14 cellular contexts compared by ENCODE assay signal in the genomic region with DNA sequence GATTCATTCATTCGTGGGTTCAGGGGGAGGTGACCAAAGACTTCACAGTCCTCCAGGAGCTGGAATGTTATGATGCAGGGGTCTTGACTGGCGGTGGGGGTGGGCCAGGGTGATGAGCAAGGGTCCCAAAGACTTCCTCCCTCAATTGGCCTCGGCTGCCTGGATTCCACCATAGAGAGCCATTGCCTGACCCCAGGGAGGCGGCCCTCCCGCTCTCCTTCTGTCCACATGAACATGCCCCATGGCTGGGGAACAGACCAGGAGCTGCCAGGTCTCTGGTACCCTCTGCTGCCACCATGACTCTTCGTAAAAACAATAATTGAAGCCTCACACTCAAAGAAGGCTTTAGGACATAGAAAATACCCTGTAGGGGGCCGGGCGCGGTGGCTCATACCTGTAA.
DNase-seq lines count a peak whose midpoint lies in the region; ATAC-seq, FAIRE-seq and TF ChIP-seq lines count a peak whose summit lies in the region.
"Had no signal": no experiment of that assay in that cellular context is flagged by ENCODE, and none has a peak within 500 bp of the region (broad histone marks: within the 10 kb centered on the region; RNA-seq: fewer than 3 reads in every experiment).

No MANE protein-coding gene starts in this region.

- no peak overlapping the region for H3K27ac Mint-ChIP-seq in WTC11
- H3K27ac Mint-ChIP-seq: B cell; CD8-positive, alpha-beta memory T cell had no signal

- CTCF ChIA-PET in H1 (lab: Charles Lee; ENCODE audit: partially characterized antibody) (interaction anchor here (0.9 to 8.0 kb wide), 7 partner anchors 10 to 371 kb away, joined by 3 to 59 read pairs (median 3); no protein-coding TSS in a partner anchor), WTC11 (lab: Charles Lee) (interaction anchor here (0.6 to 4.1 kb wide), 4 partner anchors 9 to 512 kb away, joined by 3 to 33 read pairs (median 5); no protein-coding TSS in a partner anchor)

- TF ChIP-seq RAD21 in H1 (IDR thresholded peaks at IDR 0.05 in 1 of 2, conservative IDR thresholded peaks at IDR 0.05 in 1 of 2; ENCODE audit: low read depth in 2 of 2, low read length in 2 of 2) = no peak

- H2BK5ac ChIP-seq in H1 (ENCODE audit: low read depth, low read length) (no peak overlapping the region), neuronal stem cell (ENCODE audit: low read length) (no peak overlapping the region)

- H4K8ac ChIP-seq in H1 (ENCODE audit: extremely low read depth, insufficient read depth, low read length) (peak overlapping the region; percentile 74), neuronal stem cell (ENCODE audit: low read depth, low read length) (no peak overlapping the region)

- H3K4ac ChIP-seq in H1 (replicated peaks; ENCODE audit: insufficient read length, low read depth, low read length) (no peak overlapping the region), neuronal stem cell (ENCODE audit: low read length) (no peak overlapping the region)

- ATAC-seq in WTC11 = no peak

- peaks cover 57 to 81% (median 79%) of the 10 kb centered on the region in 10 experiments for H3K4me1 ChIP-seq in BLaER1 treated with 17β-estradiol and CSF1 and Interleukin-3, amounts not matched to agents 10 nM and 100 nM
- peaks cover 37% of the 10 kb centered on the region for H3K4me1 ChIP-seq in Loucy (ENCODE audit: insufficient read depth, low read length, poor library complexity, severe bottlenecking)
- H3K4me1 ChIP-seq in H1 (replicated peaks in 1 of 4; ENCODE audit: control insufficient read depth in 3 of 4, insufficient read depth in 4 of 4, low read length in 3 of 4) = peaks cover 0 to 35% (median 22%) of the 10 kb centered on the region in 4 experiments; a peak in 6 of 7 replicates
- H3K4me1 ChIP-seq in neuronal stem cell (ENCODE audit: control insufficient read depth in 2 of 2, insufficient read depth in 1 of 2, low read depth in 1 of 2, low read length in 2 of 2) = peaks cover 19% of the 10 kb centered on the region in 2 donors

- H3K18ac ChIP-seq in H1 (ENCODE audit: extremely low read depth, low read length) = no peak overlapping the region
- peak overlapping the region; percentile 19 for H3K18ac ChIP-seq in neuronal stem cell (ENCODE audit: low read length)

- H4K5ac ChIP-seq in H1 (ENCODE audit: insufficient read length, low read depth, low read length) = no peak overlapping the region

- peaks cover 0 to 18% (median 0%) of the 10 kb centered on the region in 11 experiments; a peak in 4 of 22 replicates for H4K20me1 ChIP-seq in BLaER1 treated with 17β-estradiol and CSF1 and Interleukin-3, amounts not matched to agents 10 nM and 100 nM
- H4K20me1 ChIP-seq in Loucy (ENCODE audit: insufficient read depth, low read length, poor library complexity, severe bottlenecking) (no peaks in the 10 kb centered on the region), H1 (replicated peaks in 1 of 2; ENCODE audit: control insufficient read depth in 1 of 2, insufficient read depth in 2 of 2, low read length in 2 of 2) (no peaks in the 10 kb centered on the region)

- no peaks in the 10 kb centered on the region for H3K36me3 Mint-ChIP-seq in WTC11
- H3K36me3 Mint-ChIP-seq: CD8-positive, alpha-beta memory T cell had no signal

- no peak overlapping the region for H2BK15ac ChIP-seq in H1 (ENCODE audit: low read length)
- H2BK15ac ChIP-seq in neuronal stem cell (ENCODE audit: low read length) = no peak overlapping the region

- peaks cover 0 to 36% (median 19%) of the 10 kb centered on the region in 11 experiments; a peak in 16 of 22 replicates for H3K27me3 ChIP-seq in BLaER1 treated with 17β-estradiol and CSF1 and Interleukin-3, amounts not matched to agents 10 nM and 100 nM
- H3K27me3 ChIP-seq in Loucy (ENCODE audit: insufficient read depth, low read length, poor library complexity, severe bottlenecking) (no peaks in the 10 kb centered on the region), H1 (replicated peaks in 1 of 4; ENCODE audit: control insufficient read depth in 3 of 4, extremely low read depth in 1 of 4, insufficient read depth in 3 of 4, low read length in 3 of 4) (no peaks in the 10 kb centered on the region), neuronal stem cell (ENCODE audit: control insufficient read depth in 3 of 3, insufficient read depth in 3 of 3, low read depth in 1 of 3, low read length in 3 of 3) (peaks cover 0 to 56% (median 0%) of the 10 kb centered on the region in 3 experiments)

- H3K79me1 ChIP-seq in H1 (ENCODE audit: low read depth, low read length) (no peaks in the 10 kb centered on the region), neuronal stem cell (ENCODE audit: low read depth, low read length) (no peaks in the 10 kb centered on the region)

- no peaks in the 10 kb centered on the region for H3K36me3 ChIP-seq in BLaER1 treated with 17β-estradiol and CSF1 and Interleukin-3, amounts not matched to agents 10 nM and 100 nM
- H3K36me3 ChIP-seq in Loucy (ENCODE audit: insufficient read depth, low read length) (no peaks in the 10 kb centered on the region), H1 (ENCODE audit: control insufficient read depth in 2 of 4, insufficient read depth in 4 of 4, low read length in 3 of 4) (no peaks in the 10 kb centered on the region), neuronal stem cell (replicated peaks in 1 of 2; ENCODE audit: control insufficient read depth in 2 of 2, insufficient read depth in 2 of 2, low read length in 2 of 2) (no peaks in the 10 kb centered on the region)

- no peak overlapping the region for H2BK120ac ChIP-seq in H1 (replicated peaks; ENCODE audit: low read depth, low read length)
- no peak overlapping the region for H2BK120ac ChIP-seq in neuronal stem cell (ENCODE audit: low read depth, low read length)

- TF ChIP-seq POLR2A in H1 (IDR thresholded peaks at IDR 0.05; ENCODE audit: control extremely low read depth in 1 of 2, low read depth in 2 of 2, low read length in 2 of 2) = no peak

- no peaks in the 10 kb centered on the region for H3K9me3 Mint-ChIP-seq in WTC11
- H3K9me3 Mint-ChIP-seq: CD8-positive, alpha-beta memory T cell had no signal

- H3K23me2 ChIP-seq in H1 (ENCODE audit: low read depth, low read length) = no peaks in the 10 kb centered on the region

- no peaks in the 10 kb centered on the region for H3K9me3 ChIP-seq in BLaER1 treated with 17β-estradiol and CSF1 and Interleukin-3, amounts not matched to agents 10 nM and 100 nM (replicated peaks in 1 of 11)
- H3K9me3 ChIP-seq in Loucy (ENCODE audit: insufficient read depth, low read depth, low read length) = no peaks in the 10 kb centered on the region
- no peaks in the 10 kb centered on the region for H3K9me3 ChIP-seq in H1 (ENCODE audit: insufficient read depth in 2 of 2, low read depth in 1 of 2, low read length in 1 of 2)
- no peaks in the 10 kb centered on the region for H3K9me3 ChIP-seq in neuronal stem cell (replicated peaks in 1 of 2; ENCODE audit: control insufficient read depth in 2 of 2, insufficient read depth in 1 of 2, low read depth in 1 of 2, low read length in 2 of 2)

- H3K27ac ChIP-seq in BLaER1 treated with 17β-estradiol and CSF1 and Interleukin-3, amounts not matched to agents 10 nM and 100 nM = peak overlapping the region in 9 of 11 experiments; percentile 44 to 75 (median 68); a peak in 16 of 22 replicates
- no peak overlapping the region for H3K27ac ChIP-seq in H1 (ENCODE audit: low read depth, low read length)
- no peak overlapping the region for H3K27ac ChIP-seq in neuronal stem cell (replicated peaks; ENCODE audit: low read length)

- no peak for TF ChIP-seq EP300 in H1 (IDR thresholded peaks at IDR 0.05; ENCODE audit: borderline replicate concordance in 1 of 2, low read depth in 2 of 2, low read length in 2 of 2)

- H2AK5ac ChIP-seq in H1 (ENCODE audit: low read depth, low read length) (no peak overlapping the region), neuronal stem cell (ENCODE audit: low read depth, low read length) (peak overlapping the region; percentile 98)

- peaks cover 34% of the 10 kb centered on the region for H3K4me1 Mint-ChIP-seq in WTC11
- H3K4me1 Mint-ChIP-seq: B cell had no signal

- H4K91ac ChIP-seq in H1 (replicated peaks; ENCODE audit: insufficient read length, low read length) (no peak overlapping the region), neuronal stem cell (ENCODE audit: low read depth, low read length, poor library complexity) (no peak overlapping the region)

- no peak for DNase-seq in H1 (ENCODE audit: low read depth in 1 of 2, low spot score in 2 of 2)
- no peak for DNase-seq in neuronal stem cell (ENCODE audit: low spot score)
- DNase-seq in WTC11 (ENCODE audit: low spot score) = no peak
- DNase-seq in NCI-H146 (lab: John Stamatoyannopoulos, UW) = no peak
- DNase-seq in anterior cingulate cortex (lab: John Stamatoyannopoulos, UW) = no peak
- DNase-seq: CD8-positive, alpha-beta memory T cell; NCI-H1048; NCI-H345; NCI-H526 treated with DMSO at 0.1 percent for 48 hours; SHP77 treated with DMSO at 0.1 percent for 48 hours had no signal

- peak overlapping the region; percentile 65 to 97 (median 86) for H3K4me2 ChIP-seq in BLaER1 treated with 17β-estradiol and CSF1 and Interleukin-3, amounts not matched to agents 10 nM and 100 nM
- H3K4me2 ChIP-seq in Loucy (ENCODE audit: low read depth, low read length, poor library complexity, severe bottlenecking) = peak overlapping the region; percentile 10
- H3K4me2 ChIP-seq in H1 (ENCODE audit: insufficient read depth in 1 of 2, low read depth in 2 of 2, low read length in 2 of 2) = no peak overlapping the region
- no peak overlapping the region for H3K4me2 ChIP-seq in neuronal stem cell (ENCODE audit: insufficient read depth, low read length, poor library complexity, severe bottlenecking)

- H3K9ac ChIP-seq in BLaER1 treated with 17β-estradiol and CSF1 and Interleukin-3, amounts not matched to agents 10 nM and 100 nM = peak overlapping the region in 8 of 11 experiments; percentile 20 to 62 (median 57); a peak in 13 of 22 replicates
- H3K9ac ChIP-seq in Loucy (ENCODE audit: low read depth, low read length, poor library complexity, severe bottlenecking) (peak overlapping the region; percentile 25), H1 (replicated peaks in 1 of 4; ENCODE audit: extremely low read depth in 1 of 4, low read depth in 3 of 4, low read length in 3 of 4) (no peak overlapping the region), neuronal stem cell (ENCODE audit: low read depth, low read length, poor library complexity) (no peak overlapping the region)

- no peak overlapping the region for H3K56ac ChIP-seq in H1 (replicated peaks; ENCODE audit: insufficient read length, low read depth, low read length)

- H3K4me3 ChIP-seq in BLaER1 treated with 17β-estradiol and CSF1 and Interleukin-3, amounts not matched to agents 10 nM and 100 nM = no peak overlapping the region
- H3K4me3 ChIP-seq in Loucy (ENCODE audit: low read length, poor library complexity, severe bottlenecking) (no peak overlapping the region), H1 (ENCODE audit: extremely low read depth in 1 of 4, insufficient read depth in 2 of 4, low read depth in 3 of 4, low read length in 4 of 4) (no peak overlapping the region), neuronal stem cell (ENCODE audit: low read length in 2 of 2) (no peak overlapping the region)

- H3K14ac ChIP-seq in H1 (ENCODE audit: insufficient read length) (no peak overlapping the region), neuronal stem cell (ENCODE audit: low read length) (no peak overlapping the region)

- 84% methylated on average over 9 of the region's 9 CpGs; no CpG with 5 or more reads in 1 of the 2 experiments for WGBS in H1 (ENCODE audit: extremely low coverage in 1 of 2, insufficient coverage in 1 of 2, insufficient read length in 1 of 2, insufficient replicate concordance in 2 of 2, low coverage in 1 of 2, low lambda C conversion rate in 2 of 2, missing lambda C conversion rate in 1 of 2), 2 experiments
- WGBS in neuronal stem cell (ENCODE audit: extremely low coverage in 2 of 2, insufficient read length in 2 of 2, insufficient replicate concordance in 1 of 2), 2 donors = no CpG with 5 or more reads among the region's 9 CpGs

- no peak overlapping the region; the same call in 1 of the 2 replicates for H2BK20ac ChIP-seq in H1 (ENCODE audit: low read length)

- H3K27me3 Mint-ChIP-seq in WTC11 (ENCODE audit: low read depth) = no peaks in the 10 kb centered on the region; the same call in 1 of the 2 replicates

- H3F3A ChIP-seq in Loucy (ENCODE audit: low read depth) = no peaks in the 10 kb centered on the region

- no peaks in the 10 kb centered on the region for H3K9me2 ChIP-seq in Loucy (replicated peaks; ENCODE audit: low read depth, low read length)

- FAIRE-seq in H1 (lab: Jason Lieb, UNC) = no peak
- FAIRE-seq: H54 had no signal

- no peak overlapping the region for H2AFZ ChIP-seq in Loucy (ENCODE audit: low read length)
- H2AFZ ChIP-seq in H1 (ENCODE audit: low read length) = no peak overlapping the region
- no peak overlapping the region for H2AFZ ChIP-seq in neuronal stem cell (ENCODE audit: low read length)

- H3K79me2 ChIP-seq in Loucy (ENCODE audit: insufficient read depth, low read length) = no peaks in the 10 kb centered on the region
- H3K79me2 ChIP-seq in H1 (ENCODE audit: control insufficient read depth in 1 of 2, insufficient read depth in 2 of 2, low read length in 2 of 2) = no peaks in the 10 kb centered on the region

- TF ChIP-seq CTCF in Loucy (conservative IDR thresholded peaks at IDR 0.05; ENCODE audit: low read length) (no peak), H1 (IDR thresholded peaks at IDR 0.05; ENCODE audit: control extremely low read depth in 1 of 3, insufficient read depth in 1 of 3, low read depth in 1 of 3, low read length in 3 of 3) (no peak), WTC11 (IDR thresholded peaks at IDR 0.05) (no peak)

- no peak overlapping the region for H3K4me3 Mint-ChIP-seq in WTC11
- H3K4me3 Mint-ChIP-seq: B cell; CD8-positive, alpha-beta memory T cell had no signal

- H3K23ac ChIP-seq in H1 (ENCODE audit: insufficient read length) (no peak overlapping the region), neuronal stem cell (ENCODE audit: low read depth, low read length, poor library complexity) (peak overlapping the region; percentile 35)

- H2BK12ac ChIP-seq in H1 (ENCODE audit: low read depth, low read length) = no peak overlapping the region
- no peak overlapping the region for H2BK12ac ChIP-seq in neuronal stem cell (ENCODE audit: low read length)

- POLR2A ChIA-PET in H1 (lab: Charles Lee; ENCODE audit: partially characterized antibody) (no interaction called here), WTC11 (lab: Charles Lee) (no interaction called here)

Comparison
In these comparisons a context has a peak if more than half of its experiments do, and no peak if none do; other contexts are left out.
1. H3K27ac ChIP-seq: peak in BLaER1 treated with 17β-estradiol and CSF1 and Interleukin-3, amounts not matched to agents 10 nM and 100 nM (9 of 11); none in H1 (single experiment) and neuronal stem cell (single experiment).
2. H3K4me2 ChIP-seq: peak in BLaER1 treated with 17β-estradiol and CSF1 and Interleukin-3, amounts not matched to agents 10 nM and 100 nM (11 of 11) and Loucy (single experiment); none in H1 (0 of 2) and neuronal stem cell (single experiment).
3. H3K9ac ChIP-seq: peak in BLaER1 treated with 17β-estradiol and CSF1 and Interleukin-3, amounts not matched to agents 10 nM and 100 nM (8 of 11) and Loucy (single experiment); none in H1 (0 of 4) and neuronal stem cell (single experiment).